Comparison of ENCODE assay signal across 8 cellular contexts in the genomic region with DNA sequence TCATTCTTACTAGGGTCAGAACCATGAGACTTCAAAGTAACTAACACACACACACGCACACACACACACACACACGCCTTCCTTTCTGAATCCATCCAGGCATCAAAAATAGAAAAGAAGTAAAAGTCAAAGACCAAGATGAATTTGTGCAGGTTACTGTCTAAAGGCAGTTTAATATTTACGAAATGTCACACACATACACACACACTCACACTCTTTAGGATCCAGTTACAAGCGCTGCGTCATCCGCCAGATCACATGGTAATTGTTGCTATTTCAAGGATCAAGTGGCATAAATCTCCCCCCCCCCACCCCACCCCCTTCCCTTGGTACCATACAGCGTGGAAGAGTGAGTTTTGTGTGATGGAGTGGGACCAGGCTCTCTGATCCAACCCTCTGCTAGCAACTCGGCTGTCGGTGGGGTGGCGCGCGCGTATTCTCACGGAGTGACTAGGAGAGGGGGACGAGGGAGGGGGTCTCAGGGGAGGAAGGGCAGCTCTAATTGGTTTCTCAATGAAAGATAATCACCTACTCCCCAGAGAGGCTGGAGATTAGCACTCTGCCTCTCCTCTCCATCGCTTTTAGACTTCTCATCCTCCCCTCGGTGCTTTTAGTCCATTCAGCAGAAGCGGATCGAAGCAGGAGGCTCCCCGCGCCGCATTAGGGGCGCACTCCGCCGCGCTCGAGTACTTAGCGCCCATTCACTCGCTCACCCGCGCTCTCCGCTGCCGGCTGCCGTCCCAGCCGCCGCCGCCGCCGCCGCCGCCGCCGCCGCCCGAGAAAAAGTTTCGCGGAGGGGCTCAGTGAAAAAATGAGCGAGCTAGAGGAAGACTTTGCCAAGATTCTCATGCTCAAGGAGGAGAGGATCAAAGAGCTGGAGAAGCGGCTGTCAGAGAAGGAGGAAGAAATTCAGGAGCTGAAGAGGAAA.
DNase-seq lines count a peak whose midpoint lies in the region; ATAC-seq and TF ChIP-seq lines count a peak whose summit lies in the region.

No MANE protein-coding gene starts in this region.

- H3K9ac ChIP-seq in mucosa of stomach (ENCODE audit: low read length), result peak overlapping the region; percentile 61

- DNase-seq in H4 (ENCODE audit: low spot score), result peak; percentile 79
- DNase-seq in RPMI7951 (ENCODE audit: low read depth), result peak; percentile 25
- no peak for DNase-seq in epithelial cell of proximal tubule (ENCODE audit: low read depth)
- DNase-seq in aorta, result peak; percentile 68 to 85
- DNase-seq in NCI-H226, result no peak
- DNase-seq in GOT3 (lab: John Stamatoyannopoulos, UW), result no peak
- DNase-seq in GM19238 (ENCODE audit: insufficient read length, low spot score), result no peak

- ATAC-seq in aorta (ENCODE audit: low FRiP score), result peak; percentile 40

- intact Hi-C loops in aorta (cut with DNase I), result loop anchor here in 1 of 2 donors (5.0 kb wide), 2 partner anchors 716 to 1226 kb away; no protein-coding TSS in a partner anchor

- no peaks in the 10 kb centered on the region for H3K36me3 ChIP-seq in mucosa of stomach (ENCODE audit: control insufficient read depth, insufficient read depth, low read length)
- H3K36me3 ChIP-seq in aorta (ENCODE audit: control insufficient read depth in 1 of 2, insufficient read depth in 2 of 2, low read length in 1 of 2), result no peaks in the 10 kb centered on the region

- H3K4me3 ChIP-seq in epithelial cell of proximal tubule (ENCODE audit: low read depth, low read length) (peak overlapping the region; percentile 57), mucosa of stomach (ENCODE audit: low read length) (no peak overlapping the region), aorta (ENCODE audit: low read length in 2 of 2) (peak overlapping the region; percentile 94 to 99)

- WGBS in aorta, 2 donors, result 0 to 1% methylated on average over 49 of the region's 49 CpGs

- H3K27me3 ChIP-seq in mucosa of stomach (ENCODE audit: control insufficient read depth, insufficient read depth, low read length) (peaks cover 5% of the 10 kb centered on the region), aorta (ENCODE audit: control insufficient read depth in 1 of 2, insufficient read depth in 2 of 2, low read length in 1 of 2) (no peaks in the 10 kb centered on the region)

- peaks cover 14% of the 10 kb centered on the region for H3K4me1 ChIP-seq in mucosa of stomach (ENCODE audit: control insufficient read depth, insufficient read depth, low read length)
- H3K4me1 ChIP-seq in aorta (ENCODE audit: control insufficient read depth in 1 of 2, insufficient read depth in 2 of 2, low read length in 2 of 2), result no peaks in the 10 kb centered on the region

- no peaks in the 10 kb centered on the region for H3K9me3 ChIP-seq in mucosa of stomach (ENCODE audit: control insufficient read depth, low read length)
- no peaks in the 10 kb centered on the region for H3K9me3 ChIP-seq in aorta (ENCODE audit: control insufficient read depth, low read length)

- TF ChIP-seq CTCF in epithelial cell of proximal tubule (conservative IDR thresholded peaks at IDR 0.05; ENCODE audit: low read depth, low read length), result no peak

- peak overlapping the region; percentile 88 to 98 for H3K27ac ChIP-seq in aorta (ENCODE audit: low read depth in 1 of 2, low read length in 2 of 2)

Comparison
In these comparisons a context has a peak if more than half of its experiments do, and no peak if none do; other contexts are left out.
1. DNase-seq: peak in H4 (single experiment), RPMI7951 (single experiment) and aorta (2 of 2); none in epithelial cell of proximal tubule (single experiment), NCI-H226 (single experiment), GOT3 (single experiment) and GM19238 (single experiment).